In the genomic region with DNA sequence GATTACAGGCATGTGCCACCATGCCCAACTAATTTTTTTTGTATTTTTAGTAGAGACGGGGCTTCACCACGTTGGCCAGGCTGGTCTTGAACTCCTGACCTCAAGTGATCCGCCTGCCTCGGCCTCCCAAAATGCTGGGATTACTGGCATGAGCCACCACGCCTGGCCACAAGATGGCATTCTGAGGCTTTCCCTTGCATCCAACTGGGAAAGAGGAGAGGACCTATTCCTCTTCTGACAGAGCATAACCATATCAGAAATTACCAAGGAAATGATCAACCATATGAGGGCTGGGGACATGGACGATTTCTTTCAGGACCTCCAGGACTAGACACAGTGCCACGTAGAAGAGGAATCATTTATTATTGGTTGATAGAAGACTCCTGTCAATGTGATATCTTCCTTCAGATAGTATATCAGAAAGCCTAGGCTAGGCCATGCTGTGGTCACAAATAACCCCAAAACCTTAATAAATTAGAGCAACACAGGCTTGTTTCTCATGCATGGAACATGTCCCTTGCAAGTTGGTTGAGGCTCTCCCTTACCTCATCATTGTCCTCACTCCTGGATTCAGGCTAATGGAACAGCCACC, we compare ENCODE assay signal across 8 cellular contexts.
DNase-seq lines count a peak whose midpoint lies in the region; ATAC-seq and TF ChIP-seq lines count a peak whose summit lies in the region.

No MANE protein-coding gene starts in this region.

- H3K36me3 ChIP-seq in adrenal gland (replicated peaks in 1 of 2), result no peaks in the 10 kb centered on the region
- H3K36me3 ChIP-seq in aorta (ENCODE audit: control insufficient read depth in 1 of 2, insufficient read depth in 2 of 2, low read length in 1 of 2), result no peaks in the 10 kb centered on the region

- 40 to 59% (median 45%) methylated on average over 5 to 7 of the region's 7 CpGs for WGBS in adrenal gland, 4 donors
- 35 to 36% methylated on average over 7 of the region's 7 CpGs for WGBS in aorta, 2 donors

- DNase-seq in NCI-H524 (lab: John Stamatoyannopoulos, UW), result peak; percentile 11 to 55
- DNase-seq in NCI-H524 treated with DMSO at 0.1 percent for 48 hours (lab: John Stamatoyannopoulos, UW), result no peak
- peak in 5 of 7 donors; percentile 7 to 60 (median 14) for DNase-seq in adrenal gland
- peak; percentile 36 for DNase-seq in iPS-NIHi7 (ENCODE audit: extremely low spot score)
- DNase-seq in aorta, result peak; percentile 53 to 83
- DNase-seq in central memory CD4-positive, alpha-beta T cell, result no peak
- no peak for DNase-seq in activated effector memory CD4-positive, alpha-beta T cell treated with anti-CD3 and anti-CD28 coated beads, Interleukin-2, amount 50 U/mL, for 16 hours

- H3K27me3 ChIP-seq in adrenal gland, result no peaks in the 10 kb centered on the region
- no peaks in the 10 kb centered on the region for H3K27me3 ChIP-seq in aorta (ENCODE audit: control insufficient read depth in 1 of 2, insufficient read depth in 2 of 2, low read length in 1 of 2)

- intact Hi-C loops in adrenal gland (cut with DNase I) (loop anchor here (10.0 kb wide), 1 partner anchor 188 kb away; no protein-coding TSS in a partner anchor), aorta (cut with DNase I) (loop anchor here (1.0 to 5.0 kb wide), 4 partner anchors 146 to 391 kb away; no protein-coding TSS in a partner anchor)

- ATAC-seq in aorta (ENCODE audit: low FRiP score), result peak; percentile 64
- no peak for ATAC-seq in HG02973 (IDR thresholded peaks at IDR 0.05; ENCODE audit: unreplicated experiment)

- no peaks in the 10 kb centered on the region for H3K4me1 ChIP-seq in adrenal gland (replicated peaks in 1 of 2)
- H3K4me1 ChIP-seq in aorta (ENCODE audit: control insufficient read depth in 1 of 2, insufficient read depth in 2 of 2, low read length in 2 of 2), result peaks cover 0 to 1% of the 10 kb centered on the region in 2 donors

- no peak for TF ChIP-seq POLR2A in adrenal gland (IDR thresholded peaks at IDR 0.05)

- no peaks in the 10 kb centered on the region for H3K9me3 ChIP-seq in adrenal gland (replicated peaks in 1 of 3)
- no peaks in the 10 kb centered on the region for H3K9me3 ChIP-seq in aorta (ENCODE audit: control insufficient read depth, low read length)

- peak in 4 of 6 experiments; percentile 15 to 53 (median 44) for TF ChIP-seq CTCF in adrenal gland (IDR thresholded peaks at IDR 0.05)

- H3K27ac ChIP-seq in adrenal gland (no peak overlapping the region), aorta (ENCODE audit: low read depth in 1 of 2, low read length in 2 of 2) (no peak overlapping the region)

- no peak overlapping the region for H3K4me3 ChIP-seq in adrenal gland
- H3K4me3 ChIP-seq in aorta (ENCODE audit: low read length in 2 of 2), result no peak overlapping the region

Comparison
In these comparisons a context has a peak if more than half of its experiments do, and no peak if none do; other contexts are left out.
1. DNase-seq: peak in NCI-H524 (2 of 2), adrenal gland (5 of 7), iPS-NIHi7 (single experiment) and aorta (2 of 2); none in NCI-H524 treated with DMSO at 0.1 percent for 48 hours (single experiment), central memory CD4-positive, alpha-beta T cell (single experiment) and activated effector memory CD4-positive, alpha-beta T cell treated with anti-CD3 and anti-CD28 coated beads, Interleukin-2, amount 50 U/mL, for 16 hours (single experiment).